ENCODE assay signal across 8 cellular contexts in the genomic region with DNA sequence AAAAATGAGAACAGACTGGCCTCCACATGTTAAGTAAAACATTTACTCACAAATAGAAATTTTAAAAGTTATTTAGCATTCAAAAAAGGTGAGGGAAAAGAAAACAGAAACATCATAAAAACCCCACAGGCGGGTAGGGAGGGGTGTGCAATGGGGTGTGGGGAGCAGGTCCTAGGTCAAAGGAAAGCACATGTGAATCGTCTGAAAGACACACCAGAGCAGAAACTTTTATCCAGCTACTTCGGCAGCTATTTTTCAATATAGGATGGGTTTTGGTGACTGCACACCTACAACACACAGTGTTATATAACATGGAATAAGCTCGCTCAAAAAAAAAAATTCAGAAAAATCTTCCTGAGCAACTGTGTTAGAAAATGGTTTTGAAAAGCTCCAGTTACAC. TPM values are rescaled to one million over a fixed set of nuclear protein-coding genes. Genes with fewer than 3 reads are reported as not detected.
DNase-seq lines count a peak whose midpoint lies in the region; ATAC-seq and TF ChIP-seq lines count a peak whose summit lies in the region.

No MANE protein-coding gene starts in this region.

- no peaks in the 10 kb centered on the region for H3K27me3 Mint-ChIP-seq in neural crest cell (ENCODE audit: low read depth)

- H3K4me3 ChIP-seq in OCI-LY3 (ENCODE audit: low read length) = peak overlapping the region; percentile 79
- peak overlapping the region; percentile 70 for H3K4me3 ChIP-seq in effector memory CD4-positive, alpha-beta T cell (ENCODE audit: insufficient read depth, low read depth, low read length, poor library complexity, severe bottlenecking)

- no peak for DNase-seq in effector memory CD4-positive, alpha-beta T cell
- DNase-seq in neural crest cell (ENCODE audit: low read depth, low spot score) (no peak), islet precursor cell (no peak), cortex of kidney (lab: John Stamatoyannopoulos, UW) (no peak), mucosa of gallbladder (ENCODE audit: low spot score) (no peak)

- no peaks in the 10 kb centered on the region for H3K9me3 Mint-ChIP-seq in neural crest cell

- no peaks in the 10 kb centered on the region for H3K27me3 ChIP-seq in OCI-LY3 (ENCODE audit: low read depth, low read length)
- H3K27me3 ChIP-seq in effector memory CD4-positive, alpha-beta T cell (replicated peaks; ENCODE audit: control insufficient read depth, insufficient read depth, low read length, poor library complexity, severe bottlenecking) = no peaks in the 10 kb centered on the region

- peak overlapping the region; percentile 10 for H3K27ac Mint-ChIP-seq in neural crest cell (ENCODE audit: unreplicated experiment)

- peak overlapping the region; percentile 91 for H3K4me2 ChIP-seq in OCI-LY3 (ENCODE audit: low read length)

- H3K27ac ChIP-seq in OCI-LY3 (ENCODE audit: low read length) = peak overlapping the region; percentile 79
- H3K27ac ChIP-seq in effector memory CD4-positive, alpha-beta T cell (ENCODE audit: insufficient read depth, low read length, poor library complexity, severe bottlenecking) = peak overlapping the region; percentile 92

- H3K4me1 ChIP-seq in ES-I3 (ENCODE audit: insufficient read depth, low read length) (peaks cover 12% of the 10 kb centered on the region; the same call in 1 of the 2 replicates), OCI-LY3 (ENCODE audit: low read length) (peaks cover 31% of the 10 kb centered on the region)
- H3K4me1 ChIP-seq in effector memory CD4-positive, alpha-beta T cell (ENCODE audit: control insufficient read depth, insufficient read depth, low read length, poor library complexity, severe bottlenecking) = peaks cover 19% of the 10 kb centered on the region

- H3K4me3 Mint-ChIP-seq in neural crest cell = peak overlapping the region; percentile 95

- H3K4me1 Mint-ChIP-seq in neural crest cell = peaks cover 34% of the 10 kb centered on the region

- peaks cover 10% of the 10 kb centered on the region for H3K36me3 Mint-ChIP-seq in neural crest cell (ENCODE audit: low read depth)

- TF ChIP-seq CTCF in OCI-LY3 (IDR thresholded peaks at IDR 0.05; ENCODE audit: low read depth, low read length) (no peak), neural crest cell (conservative IDR thresholded peaks at IDR 0.05) (no peak)

- no peak for ATAC-seq in GM21529 (IDR thresholded peaks at IDR 0.05; ENCODE audit: unreplicated experiment)

- no peak overlapping the region for H2AFZ ChIP-seq in OCI-LY3 (ENCODE audit: low read depth, low read length)

- H4K20me1 ChIP-seq in OCI-LY3 (ENCODE audit: insufficient read depth, low read length) = peaks cover 44% of the 10 kb centered on the region

- peaks cover 65% of the 10 kb centered on the region for H3K79me2 ChIP-seq in OCI-LY3 (ENCODE audit: low read length)

- H3K9ac ChIP-seq in ES-I3 (ENCODE audit: low read depth, low read length) (peak overlapping the region; percentile 75), OCI-LY3 (ENCODE audit: low read length) (peak overlapping the region; percentile 90)

- H3K36me3 ChIP-seq in ES-I3 (ENCODE audit: insufficient read depth, low read length) (no peaks in the 10 kb centered on the region; the same call in 1 of the 2 replicates), OCI-LY3 (replicated peaks; ENCODE audit: low read depth, low read length) (peaks cover 18% of the 10 kb centered on the region)
- H3K36me3 ChIP-seq in effector memory CD4-positive, alpha-beta T cell (ENCODE audit: control insufficient read depth, insufficient read depth, low read length) = peaks cover 7% of the 10 kb centered on the region

- no peaks in the 10 kb centered on the region; the same call in 1 of the 2 replicates for H3K9me3 ChIP-seq in ES-I3 (ENCODE audit: control insufficient read depth, insufficient read depth, low read length)
- H3K9me3 ChIP-seq in OCI-LY3 (ENCODE audit: insufficient read depth, low read length) = no peaks in the 10 kb centered on the region
- no peaks in the 10 kb centered on the region for H3K9me3 ChIP-seq in effector memory CD4-positive, alpha-beta T cell (ENCODE audit: control insufficient read depth, low read length)

RNA-seq across cellular contexts. Expression of a gene that starts 1.6 kb away (rescaled TPM):
- 31.1 and 34.0 TPM in 2 replicates for total RNA-seq in neural crest cell
- total RNA-seq in mucosa of gallbladder = 28.5 TPM
